In the genomic region with DNA sequence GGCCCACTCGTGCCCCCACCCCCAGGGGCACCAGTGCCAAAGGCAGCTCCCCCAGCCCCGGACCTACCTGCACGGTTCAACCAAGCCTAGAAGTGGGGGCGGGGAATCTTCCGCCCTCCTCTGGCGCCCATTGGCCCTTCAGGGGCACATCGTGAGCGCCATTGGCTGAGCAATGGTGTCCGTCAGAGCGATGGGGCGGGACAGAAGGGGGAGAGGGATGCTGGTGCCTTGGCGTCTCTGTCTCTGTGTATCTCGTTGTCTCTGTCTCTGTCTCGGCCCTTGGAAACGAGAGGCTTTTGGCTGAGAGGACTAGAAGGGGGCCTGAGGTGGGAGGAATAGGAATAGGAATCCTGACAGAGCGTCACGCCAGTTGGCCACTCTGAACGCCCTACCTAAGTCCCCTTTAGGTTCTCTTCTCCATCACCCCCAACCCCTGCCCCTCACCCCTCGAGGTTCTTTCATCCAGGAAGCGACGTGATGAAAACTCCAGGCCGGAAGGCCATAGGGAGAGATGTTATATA, we compare ENCODE assay signal across 8 cellular contexts. TPM values are rescaled to one million over a fixed set of nuclear protein-coding genes. Genes with fewer than 3 reads are reported as not detected.
DNase-seq lines count a peak whose midpoint lies in the region; ATAC-seq and TF ChIP-seq lines count a peak whose summit lies in the region.
"Not testable (repeated sequence)": the region's sequence is repeated elsewhere in the genome, so short reads cannot be mapped to it uniquely, and the experiment has no call there.

No MANE protein-coding gene starts in this region.

- peak; percentile 25 for TF ChIP-seq POLR2A in GM19193 (IDR thresholded peaks at IDR 0.05; ENCODE audit: extremely low read depth, insufficient read depth, insufficient read length)

- DNase-seq in Ammon's horn (ENCODE audit: low spot score): peak; percentile 97
- DNase-seq in NCI-H460 (ENCODE audit: extremely low read depth, low read depth): peak; percentile 84
- peak; percentile 83 to 94 for DNase-seq in activated CD4-positive, alpha-beta T cell treated with anti-CD3 and anti-CD28 coated beads for 24 hours (ENCODE audit: low read depth in 2 of 2)
- DNase-seq in choroid plexus epithelial cell (ENCODE audit: low read depth): peak; percentile 85
- peak; percentile 92 for DNase-seq in kidney glomerular epithelial cell (lab: John Stamatoyannopoulos, UW)
- peak; percentile 89 for DNase-seq in stimulated activated CD4-positive, alpha-beta T cell treated with anti-CD3 and anti-CD28 coated beads, Interleukin-15, amount 100 ng/mL, for 48 hours (ENCODE audit: low read depth in 2 of 2)

- ATAC-seq in HG03378 (IDR thresholded peaks at IDR 0.05; ENCODE audit: unreplicated experiment): peak; percentile 95

- peak overlapping the region; percentile 57 for H3K4me3 ChIP-seq in choroid plexus epithelial cell (ENCODE audit: low read depth, low read length)

- TF ChIP-seq CTCF in choroid plexus epithelial cell (conservative IDR thresholded peaks at IDR 0.05; ENCODE audit: low read depth, low read length): not testable (repeated sequence)

RNA-seq across cellular contexts. Expression of a gene that starts 32.1 kb away (rescaled TPM):
- total RNA-seq in NCI-H460 (2014; rRNA removed; shearing (Covaris generic)): 19.5 and 20.4 TPM in 2 replicates
- 12.9 and 31.9 TPM in 2 replicates for polyA plus RNA-seq in NCI-H460 (2014; cell fraction: nucleus; rRNA removed)

Comparison
In these comparisons a context has a peak if more than half of its experiments do, and no peak if none do; other contexts are left out.
1. Peak in every context shown above with its lines: DNase-seq, ATAC-seq and H3K4me3 ChIP-seq.